Comparison of ENCODE assay signal across 1 cellular context in genomic region chr5:76319673-76320072, GRCh38.
TF ChIP-seq lines count a peak whose summit lies in the region.

No MANE protein-coding gene starts in this region.

TF ChIP-seq in K562, 482 proteins besides CTCF, POLR2A, EP300 and RAD21 (continued from another document and continues in another):
- TF ChIP-seq GTF3C2 (IDR thresholded peaks at IDR 0.05; ENCODE audit: borderline replicate concordance, extremely low read depth, insufficient read length) (no peak), SPI1 (IDR thresholded peaks at IDR 0.05; ENCODE audit: borderline replicate concordance, low read depth, low read length) (no peak), THAP7 (CRISPR knock-in tag; IDR thresholded peaks at IDR 0.05) (no peak), DACH1 (IDR thresholded peaks at IDR 0.05; ENCODE audit: partially characterized antibody) (no peak), CBX3 (IDR thresholded peaks at IDR 0.05; ENCODE audit: borderline replicate concordance in 1 of 2, low read length in 2 of 2) (peak in 1 of 2 experiments; percentile 71; a peak in 1 of 3 replicates), ZNF551 (CRISPR knock-in tag; IDR thresholded peaks at IDR 0.05) (no peak), HBP1 (CRISPR knock-in tag; IDR thresholded peaks at IDR 0.05) (no peak), TSC22D4 (tag; IDR thresholded peaks at IDR 0.05) (no peak), SETDB1 (IDR thresholded peaks at IDR 0.05; ENCODE audit: low read length) (no peak), USF1 (CRISPR knock-in tag; IDR thresholded peaks at IDR 0.05) (no peak), ZNF583 (CRISPR knock-in tag; IDR thresholded peaks at IDR 0.05) (no peak), BRD4 (IDR thresholded peaks at IDR 0.05) (no peak), BCL6 (CRISPR knock-in tag; IDR thresholded peaks at IDR 0.05) (peak; percentile 75; the same call in 1 of the 2 replicates), POLR2AphosphoS5 (IDR thresholded peaks at IDR 0.05; ENCODE audit: control insufficient read depth, insufficient read depth, low read depth, low read length) (peak; percentile 61), ZBTB9 (CRISPR knock-in tag; IDR thresholded peaks at IDR 0.05) (no peak), ZEB2 (IDR thresholded peaks at IDR 0.05) (peak; percentile 58; the same call in 1 of the 2 replicates), KDM4B (IDR thresholded peaks at IDR 0.05; ENCODE audit: borderline replicate concordance in 2 of 2, low read depth in 1 of 2) (no peak), TAF15 (IDR thresholded peaks at IDR 0.05; ENCODE audit: low read depth, low read length) (no peak), CREBBP (IDR thresholded peaks at IDR 0.05; ENCODE audit: low read depth, low read length) (no peak), HDAC3 (IDR thresholded peaks at IDR 0.05; ENCODE audit: borderline replicate concordance, partially characterized antibody) (peak; percentile 88), GTF2E2 (tag; IDR thresholded peaks at IDR 0.05) (0 out of 2 replicates have a peak, but pooled peaks have one; percentile 66), XRCC4 (IDR thresholded peaks at IDR 0.05; ENCODE audit: extremely low read depth, insufficient read depth, insufficient read length) (no peak), HCFC1 (IDR thresholded peaks at IDR 0.05; ENCODE audit: low read depth, low read length) (no peak), TAF9B (IDR thresholded peaks at IDR 0.05; ENCODE audit: partially characterized antibody) (no peak), ETV5 (CRISPR knock-in tag; IDR thresholded peaks at IDR 0.05; ENCODE audit: low read depth) (peak; percentile 83), PREB (CRISPR knock-in tag; IDR thresholded peaks at IDR 0.05) (no peak), ZNF407 (IDR thresholded peaks at IDR 0.05; ENCODE audit: low read depth) (no peak), FOXJ2 (tag; IDR thresholded peaks at IDR 0.05) (0 out of 2 replicates have a peak, but pooled peaks have one; percentile 27), BRF1 (IDR thresholded peaks at IDR 0.05; ENCODE audit: borderline replicate concordance, extremely low read depth, insufficient read length) (no peak), IRF1 (CRISPR knock-in tag; IDR thresholded peaks at IDR 0.05; ENCODE audit: borderline replicate concordance) (no peak), HDAC1 (IDR thresholded peaks at IDR 0.05) (peak in 1 of 2 experiments; percentile 88; a peak in 2 of 4 replicates), GABPB2 (CRISPR knock-in tag; conservative IDR thresholded peaks at IDR 0.05) (no peak), ZSCAN29 (IDR thresholded peaks at IDR 0.05) (peak; percentile 92), ELK1 (CRISPR knock-in tag; IDR thresholded peaks at IDR 0.05) (no peak), ETV1 (tag; conservative IDR thresholded peaks at IDR 0.05; ENCODE audit: low read depth) (peak; percentile 98), LEF1 (IDR thresholded peaks at IDR 0.05) (peak; percentile 94), ZNF592 (IDR thresholded peaks at IDR 0.05) (no peak)
